8 cellular contexts compared by ENCODE assay signal in genomic region chr3:184560531-184560930, GRCh38. TPM values are rescaled to one million over a fixed set of nuclear protein-coding genes. Genes with fewer than 3 reads are reported as not detected.
DNase-seq lines count a peak whose midpoint lies in the region; ATAC-seq and TF ChIP-seq lines count a peak whose summit lies in the region.

No MANE protein-coding gene starts in this region.

- peak overlapping the region; percentile 73 for H3K4me3 Mint-ChIP-seq in activated T-cell treated with anti-CD3 and anti-CD28 coated beads, Interleukin-2, amount 50 U/mL, for 4 hours
- peak overlapping the region; percentile 67 for H3K4me3 Mint-ChIP-seq in activated naive CD8-positive, alpha-beta T cell treated with anti-CD3 and anti-CD28 coated beads for 36 hours
- H3K4me3 Mint-ChIP-seq in mesothelial cell of epicardium, result peak overlapping the region; percentile 94

- peak overlapping the region; percentile 61 for H3K27ac ChIP-seq in substantia nigra (ENCODE audit: low read depth, low read length, poor library complexity, severe bottlenecking)

- no peak for TF ChIP-seq CTCF in mesothelial cell of epicardium (IDR thresholded peaks at IDR 0.05; ENCODE audit: unreplicated experiment)

- no peaks in the 10 kb centered on the region for H3K36me3 Mint-ChIP-seq in activated T-cell treated with anti-CD3 and anti-CD28 coated beads, Interleukin-2, amount 50 U/mL, for 4 hours (ENCODE audit: insufficient read depth)
- no peaks in the 10 kb centered on the region for H3K36me3 Mint-ChIP-seq in activated naive CD8-positive, alpha-beta T cell treated with anti-CD3 and anti-CD28 coated beads for 36 hours
- no peaks in the 10 kb centered on the region for H3K36me3 Mint-ChIP-seq in mesothelial cell of epicardium

- peaks cover 64% of the 10 kb centered on the region for H3K27me3 Mint-ChIP-seq in activated T-cell treated with anti-CD3 and anti-CD28 coated beads, Interleukin-2, amount 50 U/mL, for 4 hours (ENCODE audit: low read depth)
- peaks cover 71% of the 10 kb centered on the region for H3K27me3 Mint-ChIP-seq in activated naive CD8-positive, alpha-beta T cell treated with anti-CD3 and anti-CD28 coated beads for 36 hours
- peaks cover 27% of the 10 kb centered on the region for H3K27me3 Mint-ChIP-seq in mesothelial cell of epicardium (ENCODE audit: low read depth)

- DNase-seq in activated T-cell treated with anti-CD3 and anti-CD28 coated beads, Interleukin-2, amount 50 U/mL, for 4 hours, result no peak
- no peak for DNase-seq in activated T-cell treated with anti-CD3 and anti-CD28 coated beads, Interleukin-2, amount 50 U/mL, for 1 hour
- no peak for DNase-seq in activated naive CD8-positive, alpha-beta T cell treated with anti-CD3 and anti-CD28 coated beads for 36 hours
- DNase-seq in mesothelial cell of epicardium (ENCODE audit: low spot score in 2 of 2, unreplicated experiment in 2 of 2), result no peak
- DNase-seq in substantia nigra (lab: John Stamatoyannopoulos, UW), result no peak
- no peak for DNase-seq in activated gamma-delta T cell (lab: John Stamatoyannopoulos, UW)
- DNase-seq in NCI-H510A treated with DMSO at 0.1 percent for 48 hours (lab: John Stamatoyannopoulos, UW), result no peak
- DNase-seq in amniotic stem cell (lab: John Stamatoyannopoulos, UW), result no peak

- ATAC-seq in activated T-cell treated with anti-CD3 and anti-CD28 coated beads, Interleukin-2, amount 50 U/mL, for 4 hours, result no peak

- H3K4me1 Mint-ChIP-seq in activated T-cell treated with anti-CD3 and anti-CD28 coated beads, Interleukin-2, amount 50 U/mL, for 4 hours (ENCODE audit: low read depth), result peaks cover 49% of the 10 kb centered on the region
- peaks cover 28% of the 10 kb centered on the region for H3K4me1 Mint-ChIP-seq in activated naive CD8-positive, alpha-beta T cell treated with anti-CD3 and anti-CD28 coated beads for 36 hours
- H3K4me1 Mint-ChIP-seq in mesothelial cell of epicardium, result peaks cover 32% of the 10 kb centered on the region

- H3K9me3 Mint-ChIP-seq in activated T-cell treated with anti-CD3 and anti-CD28 coated beads, Interleukin-2, amount 50 U/mL, for 4 hours, result no peaks in the 10 kb centered on the region
- H3K9me3 Mint-ChIP-seq in activated naive CD8-positive, alpha-beta T cell treated with anti-CD3 and anti-CD28 coated beads for 36 hours, result no peaks in the 10 kb centered on the region
- no peaks in the 10 kb centered on the region for H3K9me3 Mint-ChIP-seq in mesothelial cell of epicardium

- H3K27ac Mint-ChIP-seq in activated naive CD8-positive, alpha-beta T cell treated with anti-CD3 and anti-CD28 coated beads for 36 hours, result no peak overlapping the region
- no peak overlapping the region for H3K27ac Mint-ChIP-seq in mesothelial cell of epicardium

RNA-seq across cellular contexts. Expression of gene EPHB3, which starts 1.1 kb away (rescaled TPM):
- under 1 TPM in 1 of 3 donors, not detected in 2; 0.15 TPM for total RNA-seq in activated T-cell treated with anti-CD3 and anti-CD28 coated beads, Interleukin-2, amount 50 U/mL, for 4 hours
- under 1 TPM; 0.04 to 0.16 TPM for total RNA-seq in activated naive CD8-positive, alpha-beta T cell treated with anti-CD3 and anti-CD28 coated beads for 36 hours
- total RNA-seq in mesothelial cell of epicardium, result 98.9 to 115 TPM (median 106 TPM) in 3 replicates

Comparison
In these comparisons a context has a peak if more than half of its experiments do, and no peak if none do; other contexts are left out.
1. RNA of gene EPHB3, which starts 1.1 kb away (total RNA-seq): 98.9 to 115 TPM in mesothelial cell of epicardium; 0.04 to 0.16 TPM in activated naive CD8-positive, alpha-beta T cell treated with anti-CD3 and anti-CD28 coated beads for 36 hours and 0.15 TPM in activated T-cell treated with anti-CD3 and anti-CD28 coated beads, Interleukin-2, amount 50 U/mL, for 4 hours; every median in the first group is over 10 times any median in the second.
2. Peak in every context shown above with its lines, with median percentiles within 50 percentile points of each other: H3K4me3 Mint-ChIP-seq.